ENCODE assay signal across 2 cellular contexts in the genomic region with DNA sequence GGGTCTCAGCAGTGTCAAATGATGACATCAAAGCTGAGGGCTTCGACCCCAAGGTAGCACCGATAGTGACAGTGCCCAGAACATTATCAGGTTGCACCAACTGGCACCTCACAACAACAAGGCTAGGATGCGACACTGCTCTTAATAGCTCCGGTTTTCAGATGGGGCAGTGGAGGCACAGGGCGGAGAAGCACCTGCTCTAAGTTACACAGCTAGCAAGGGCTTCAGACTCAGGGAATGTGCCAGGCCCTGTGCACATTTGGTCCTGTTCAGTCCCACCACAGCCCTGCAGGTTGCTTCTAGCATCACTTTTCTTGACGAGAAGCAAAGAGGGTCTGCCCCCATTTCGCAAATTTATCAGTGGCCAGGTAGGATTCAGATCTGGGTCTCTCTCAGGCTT.
TF ChIP-seq lines count a peak whose summit lies in the region.

No MANE protein-coding gene starts in this region.

TF ChIP-seq in SK-N-SH treated with all-trans-retinoic acid at 6 μM for 48 hours, 23 proteins besides CTCF, POLR2A, EP300 and RAD21 (continued from another document):
- TF ChIP-seq, protein P1, sequence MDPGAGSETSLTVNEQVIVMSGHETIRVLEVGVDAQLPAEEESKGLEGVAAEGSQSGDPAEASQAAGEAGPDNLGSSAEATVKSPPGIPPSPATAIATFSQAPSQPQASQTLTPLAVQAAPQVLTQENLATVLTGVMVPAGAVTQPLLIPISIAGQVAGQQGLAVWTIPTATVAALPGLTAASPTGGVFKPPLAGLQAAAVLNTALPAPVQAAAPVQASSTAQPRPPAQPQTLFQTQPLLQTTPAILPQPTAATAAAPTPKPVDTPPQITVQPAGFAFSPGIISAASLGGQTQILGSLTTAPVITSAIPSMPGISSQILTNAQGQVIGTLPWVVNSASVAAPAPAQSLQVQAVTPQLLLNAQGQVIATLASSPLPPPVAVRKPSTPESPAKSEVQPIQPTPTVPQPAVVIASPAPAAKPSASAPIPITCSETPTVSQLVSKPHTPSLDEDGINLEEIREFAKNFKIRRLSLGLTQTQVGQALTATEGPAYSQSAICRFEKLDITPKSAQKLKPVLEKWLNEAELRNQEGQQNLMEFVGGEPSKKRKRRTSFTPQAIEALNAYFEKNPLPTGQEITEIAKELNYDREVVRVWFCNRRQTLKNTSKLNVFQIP (CRISPR knock-in tag; IDR thresholded peaks at IDR 0.05; ENCODE audit: borderline replicate concordance, low read depth): no peak
- TF ChIP-seq RARB (CRISPR knock-in tag; IDR thresholded peaks at IDR 0.05) (no peak), ZNF70 (CRISPR knock-in tag; IDR thresholded peaks at IDR 0.05) (no peak), ZFP30 (CRISPR knock-in tag; IDR thresholded peaks at IDR 0.05) (no peak), ZFP3 (CRISPR knock-in tag; IDR thresholded peaks at IDR 0.05) (no peak), SNAI2 (CRISPR knock-in tag; IDR thresholded peaks at IDR 0.05) (no peak), ZC3H10 (CRISPR knock-in tag; IDR thresholded peaks at IDR 0.05) (no peak), BACH2 (CRISPR knock-in tag; IDR thresholded peaks at IDR 0.05; ENCODE audit: borderline replicate concordance) (no peak), ZNF8 (CRISPR knock-in tag; IDR thresholded peaks at IDR 0.05) (no peak), OSR1 (CRISPR knock-in tag; IDR thresholded peaks at IDR 0.05) (no peak)
- TF ChIP-seq, protein P2, sequence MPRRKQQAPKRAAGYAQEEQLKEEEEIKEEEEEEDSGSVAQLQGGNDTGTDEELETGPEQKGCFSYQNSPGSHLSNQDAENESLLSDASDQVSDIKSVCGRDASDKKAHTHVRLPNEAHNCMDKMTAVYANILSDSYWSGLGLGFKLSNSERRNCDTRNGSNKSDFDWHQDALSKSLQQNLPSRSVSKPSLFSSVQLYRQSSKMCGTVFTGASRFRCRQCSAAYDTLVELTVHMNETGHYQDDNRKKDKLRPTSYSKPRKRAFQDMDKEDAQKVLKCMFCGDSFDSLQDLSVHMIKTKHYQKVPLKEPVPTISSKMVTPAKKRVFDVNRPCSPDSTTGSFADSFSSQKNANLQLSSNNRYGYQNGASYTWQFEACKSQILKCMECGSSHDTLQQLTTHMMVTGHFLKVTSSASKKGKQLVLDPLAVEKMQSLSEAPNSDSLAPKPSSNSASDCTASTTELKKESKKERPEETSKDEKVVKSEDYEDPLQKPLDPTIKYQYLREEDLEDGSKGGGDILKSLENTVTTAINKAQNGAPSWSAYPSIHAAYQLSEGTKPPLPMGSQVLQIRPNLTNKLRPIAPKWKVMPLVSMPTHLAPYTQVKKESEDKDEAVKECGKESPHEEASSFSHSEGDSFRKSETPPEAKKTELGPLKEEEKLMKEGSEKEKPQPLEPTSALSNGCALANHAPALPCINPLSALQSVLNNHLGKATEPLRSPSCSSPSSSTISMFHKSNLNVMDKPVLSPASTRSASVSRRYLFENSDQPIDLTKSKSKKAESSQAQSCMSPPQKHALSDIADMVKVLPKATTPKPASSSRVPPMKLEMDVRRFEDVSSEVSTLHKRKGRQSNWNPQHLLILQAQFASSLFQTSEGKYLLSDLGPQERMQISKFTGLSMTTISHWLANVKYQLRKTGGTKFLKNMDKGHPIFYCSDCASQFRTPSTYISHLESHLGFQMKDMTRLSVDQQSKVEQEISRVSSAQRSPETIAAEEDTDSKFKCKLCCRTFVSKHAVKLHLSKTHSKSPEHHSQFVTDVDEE (CRISPR knock-in tag; IDR thresholded peaks at IDR 0.05): no peak
TF ChIP-seq in SK-N-SH treated with all-trans-retinoic acid at 6 μM for 48 hours: peak in this region for 0.

TF ChIP-seq in A549, 52 proteins besides CTCF, POLR2A, EP300 and RAD21 (continued from another document):
- TF ChIP-seq, protein P3, sequence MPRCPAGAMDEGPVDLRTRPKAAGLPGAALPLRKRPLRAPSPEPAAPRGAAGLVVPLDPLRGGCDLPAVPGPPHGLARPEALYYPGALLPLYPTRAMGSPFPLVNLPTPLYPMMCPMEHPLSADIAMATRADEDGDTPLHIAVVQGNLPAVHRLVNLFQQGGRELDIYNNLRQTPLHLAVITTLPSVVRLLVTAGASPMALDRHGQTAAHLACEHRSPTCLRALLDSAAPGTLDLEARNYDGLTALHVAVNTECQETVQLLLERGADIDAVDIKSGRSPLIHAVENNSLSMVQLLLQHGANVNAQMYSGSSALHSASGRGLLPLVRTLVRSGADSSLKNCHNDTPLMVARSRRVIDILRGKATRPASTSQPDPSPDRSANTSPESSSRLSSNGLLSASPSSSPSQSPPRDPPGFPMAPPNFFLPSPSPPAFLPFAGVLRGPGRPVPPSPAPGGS (IDR thresholded peaks at IDR 0.05): no peak
- no peak for TF ChIP-seq KDM5A (IDR thresholded peaks at IDR 0.05)
- TF ChIP-seq, protein P4, sequence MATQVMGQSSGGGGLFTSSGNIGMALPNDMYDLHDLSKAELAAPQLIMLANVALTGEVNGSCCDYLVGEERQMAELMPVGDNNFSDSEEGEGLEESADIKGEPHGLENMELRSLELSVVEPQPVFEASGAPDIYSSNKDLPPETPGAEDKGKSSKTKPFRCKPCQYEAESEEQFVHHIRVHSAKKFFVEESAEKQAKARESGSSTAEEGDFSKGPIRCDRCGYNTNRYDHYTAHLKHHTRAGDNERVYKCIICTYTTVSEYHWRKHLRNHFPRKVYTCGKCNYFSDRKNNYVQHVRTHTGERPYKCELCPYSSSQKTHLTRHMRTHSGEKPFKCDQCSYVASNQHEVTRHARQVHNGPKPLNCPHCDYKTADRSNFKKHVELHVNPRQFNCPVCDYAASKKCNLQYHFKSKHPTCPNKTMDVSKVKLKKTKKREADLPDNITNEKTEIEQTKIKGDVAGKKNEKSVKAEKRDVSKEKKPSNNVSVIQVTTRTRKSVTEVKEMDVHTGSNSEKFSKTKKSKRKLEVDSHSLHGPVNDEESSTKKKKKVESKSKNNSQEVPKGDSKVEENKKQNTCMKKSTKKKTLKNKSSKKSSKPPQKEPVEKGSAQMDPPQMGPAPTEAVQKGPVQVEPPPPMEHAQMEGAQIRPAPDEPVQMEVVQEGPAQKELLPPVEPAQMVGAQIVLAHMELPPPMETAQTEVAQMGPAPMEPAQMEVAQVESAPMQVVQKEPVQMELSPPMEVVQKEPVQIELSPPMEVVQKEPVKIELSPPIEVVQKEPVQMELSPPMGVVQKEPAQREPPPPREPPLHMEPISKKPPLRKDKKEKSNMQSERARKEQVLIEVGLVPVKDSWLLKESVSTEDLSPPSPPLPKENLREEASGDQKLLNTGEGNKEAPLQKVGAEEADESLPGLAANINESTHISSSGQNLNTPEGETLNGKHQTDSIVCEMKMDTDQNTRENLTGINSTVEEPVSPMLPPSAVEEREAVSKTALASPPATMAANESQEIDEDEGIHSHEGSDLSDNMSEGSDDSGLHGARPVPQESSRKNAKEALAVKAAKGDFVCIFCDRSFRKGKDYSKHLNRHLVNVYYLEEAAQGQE (IDR thresholded peaks at IDR 0.05): no peak
- no peak for TF ChIP-seq NFE2L2 (conservative IDR thresholded peaks at IDR 0.05; ENCODE audit: low read length)
